In genomic region chr12:109309441-109310246, GRCh38 we compare ENCODE assay signal across 9 cellular contexts. TPM values are rescaled to one million over a fixed set of nuclear protein-coding genes. Genes with fewer than 3 reads are reported as not detected.
A peak's percentile ranks its signal among the peaks of the same experiment; 100 is the strongest.
DNase-seq lines count a peak whose midpoint lies in the region; ATAC-seq and TF ChIP-seq lines count a peak whose summit lies in the region.
"Had no signal": no experiment of that assay in that cellular context is flagged by ENCODE, and none has a peak within 500 bp of the region (broad histone marks: within the 10 kb centered on the region; RNA-seq: fewer than 3 reads in every experiment).

No MANE protein-coding gene starts in this region.

- H3K4me1 Mint-ChIP-seq in endodermal cell (peaks cover 35% of the 10 kb centered on the region), neural crest cell (peaks cover 10% of the 10 kb centered on the region)

- peak overlapping the region; percentile 76 for H3K4me3 ChIP-seq in endodermal cell (ENCODE audit: low read length)

- H3K27me3 Mint-ChIP-seq in endodermal cell (ENCODE audit: insufficient read depth) (peaks cover 64% of the 10 kb centered on the region), neural crest cell (ENCODE audit: low read depth) (peaks cover 95% of the 10 kb centered on the region)

- ATAC-seq in GM21737 (IDR thresholded peaks at IDR 0.05; ENCODE audit: unreplicated experiment) (no peak), HG03139 (IDR thresholded peaks at IDR 0.05; ENCODE audit: unreplicated experiment) (no peak)

- H3K27ac Mint-ChIP-seq in endodermal cell (no peak overlapping the region), neural crest cell (ENCODE audit: unreplicated experiment) (no peak overlapping the region)

- peaks cover 24% of the 10 kb centered on the region for H3K4me1 ChIP-seq in endodermal cell (ENCODE audit: control insufficient read depth, insufficient read depth, low read length)

- H3K36me3 Mint-ChIP-seq in endodermal cell (ENCODE audit: low read depth) (no peaks in the 10 kb centered on the region), neural crest cell (ENCODE audit: low read depth) (no peaks in the 10 kb centered on the region)

- TF ChIP-seq CTCF in endodermal cell (conservative IDR thresholded peaks at IDR 0.05) = no peak
- no peak for TF ChIP-seq CTCF in neural crest cell (conservative IDR thresholded peaks at IDR 0.05)

- no peak overlapping the region for H3K27ac ChIP-seq in endodermal cell (ENCODE audit: low read depth, low read length)

- H3K27me3 ChIP-seq in endodermal cell (ENCODE audit: control insufficient read depth, insufficient read depth, low read length, poor library complexity, severe bottlenecking) = peaks cover 51% of the 10 kb centered on the region

- H3K9ac ChIP-seq in endodermal cell (ENCODE audit: extremely low read depth, low read length, poor library complexity, severe bottlenecking) = no peak overlapping the region

- whole genome bisulfite sequencing in endodermal cell (ENCODE audit: insufficient coverage in 1 of 2, insufficient read length in 1 of 2), 2 experiments = 0% methylated on average over 2 to 95 of the region's 95 CpGs

- peak; percentile 78 for DNase-seq in DMS 273 (lab: John Stamatoyannopoulos, UW; ENCODE audit: unreplicated experiment)
- no peak for DNase-seq in DMS 273 treated with DMSO at 0.1 percent for 48 hours (lab: John Stamatoyannopoulos, UW)
- peak; percentile 23 for DNase-seq in NCI-H526 treated with DMSO at 0.1 percent for 48 hours (lab: John Stamatoyannopoulos, UW)
- DNase-seq in endodermal cell = no peak
- DNase-seq in neural crest cell (ENCODE audit: low read depth, low spot score) = no peak
- no peak for DNase-seq in NCI-H446 (lab: John Stamatoyannopoulos, UW)

- no peaks in the 10 kb centered on the region for H3K36me3 ChIP-seq in endodermal cell (ENCODE audit: control insufficient read depth, insufficient read depth, low read length)

- peak overlapping the region; percentile 74 for H3K4me3 Mint-ChIP-seq in endodermal cell
- H3K4me3 Mint-ChIP-seq in neural crest cell = peak overlapping the region; percentile 93

- H3K9me3 Mint-ChIP-seq in endodermal cell (no peaks in the 10 kb centered on the region), neural crest cell (no peaks in the 10 kb centered on the region)

- H3K9me3 ChIP-seq in endodermal cell (ENCODE audit: control insufficient read depth, low read length) = no peaks in the 10 kb centered on the region

RNA-seq across cellular contexts. Expression of gene FOXN4, which starts 0.6 kb away (rescaled TPM):
- total RNA-seq in endodermal cell (under 1 TPM; 0.20 to 0.55 TPM), neural crest cell (1.3 and 1.7 TPM in 2 replicates)
- polyA plus RNA-seq in endodermal cell (2013, experiment 1 of 2) = 0.82 TPM
- polyA plus RNA-seq in endodermal cell (2013, experiment 2 of 2) = 0.99 TPM
- total RNA-seq: renal cortical epithelial cell had no signal

RNA-seq across cellular contexts. Expression of gene MYO1H, which starts 38.1 kb away (rescaled TPM):
- total RNA-seq in endodermal cell (not detected), neural crest cell (not detected in 2 replicates)
- polyA plus RNA-seq in endodermal cell (2013, experiment 1 of 2) = 0.32 TPM
- not detected for polyA plus RNA-seq in endodermal cell (2013, experiment 2 of 2)
- total RNA-seq: renal cortical epithelial cell had no signal

Comparison
In these comparisons a context has a peak if more than half of its experiments do, and no peak if none do; other contexts are left out.
1. DNase-seq: peak in DMS 273 (single experiment) and NCI-H526 treated with DMSO at 0.1 percent for 48 hours (single experiment); none in DMS 273 treated with DMSO at 0.1 percent for 48 hours (single experiment), endodermal cell (single experiment), neural crest cell (single experiment) and NCI-H446 (0 of 2).